In genomic region chr11:80523057-80523456, GRCh38 we compare ENCODE assay signal across 7 cellular contexts.
"Had no signal": no experiment of that assay in that cellular context is flagged by ENCODE, and none has a peak within 500 bp of the region (broad histone marks: within the 10 kb centered on the region; RNA-seq: fewer than 3 reads in every experiment).

No MANE protein-coding gene starts in this region.

- ATAC-seq: K562 had no signal

- H3K4me3 ChIP-seq: GM23248, K562 had no signal

- FAIRE-seq: HTR-8/SVneo, K562 had no signal

- DNase-seq: GM23248, GOT3, H7, HCEC 1CT, IMR-90 had no signal
